In the genomic region with DNA sequence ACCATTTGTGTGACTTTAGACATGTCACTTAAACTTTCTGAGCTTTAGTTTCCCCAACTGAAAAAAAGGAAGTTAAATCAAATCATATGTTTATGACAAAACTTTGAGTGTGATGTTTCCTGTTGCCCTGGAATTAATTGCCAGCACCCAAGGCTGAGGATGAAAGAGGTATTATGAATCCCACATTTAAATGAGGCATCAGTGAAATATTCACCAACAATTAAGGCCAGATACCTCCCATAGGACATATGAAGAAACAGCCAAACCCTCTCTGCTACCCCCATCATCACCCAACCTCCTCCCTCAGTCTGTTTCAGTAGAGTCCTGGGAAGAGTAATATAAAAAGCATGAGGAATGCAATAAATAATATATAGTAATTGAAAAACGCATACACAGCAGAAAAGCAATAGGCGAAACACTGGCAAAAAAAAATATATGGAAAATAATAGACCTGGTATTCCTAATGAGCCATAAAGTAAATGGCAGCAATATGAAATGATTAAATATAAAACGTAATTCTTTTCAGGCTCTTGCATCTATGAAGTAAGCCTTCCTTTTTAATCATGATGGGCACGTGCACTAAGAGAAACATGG, we compare ENCODE assay signal across 25 cellular contexts.
"Had no signal": no experiment of that assay in that cellular context is flagged by ENCODE, and none has a peak within 500 bp of the region (broad histone marks: within the 10 kb centered on the region; RNA-seq: fewer than 3 reads in every experiment).

No MANE protein-coding gene starts in this region.

- H3K27me3 ChIP-seq: breast epithelium, MG63, SJSA1 had no signal

- H3K27ac ChIP-seq: breast epithelium, SJSA1 had no signal

- FAIRE-seq: RCC 7860 had no signal

- H3K4me3 ChIP-seq: breast epithelium, MG63, SJSA1 had no signal

- DNase-seq: activated CD4-positive, alpha-beta T cell treated with anti-CD3 and anti-CD28 coated beads for 48 hours; activated CD4-positive, alpha-beta T cell treated with anti-CD3 and anti-CD28 coated beads, Interleukin-2, amount 50 U/mL, for 4 hours; activated CD4-positive, CD25-positive, alpha-beta regulatory T cell treated with anti-CD3 and anti-CD28 coated beads, Interleukin-2, amount 50 U/mL, for 72 hours; activated CD8-positive, alpha-beta memory T cell treated with anti-CD3 and anti-CD28 coated beads, Interleukin-2, amount 50 U/mL, for 48 hours; activated CD8-positive, alpha-beta T cell treated with anti-CD3 and anti-CD28 coated beads, Interleukin-2, amount 10 ng/mL, durations not matched to agents 7 days and 5 days; activated effector memory CD4-positive, alpha-beta T cell treated with Interleukin-2 at 50 U/mL for 16 hours; activated naive CD4-positive, alpha-beta T cell; activated T-cell treated with anti-CD3 and anti-CD28 coated beads, Interleukin-2, amount 50 U/mL, for 1 hour; aorta; central memory CD4-positive, alpha-beta T cell; MG63; MV-4-11; NCI-H1092 treated with DMSO at 0.1 percent for 48 hours; NCI-H1417 treated with DMSO at 0.1 percent for 48 hours; NCI-H1694 treated with DMSO at 0.1 percent for 48 hours; NCI-H2029 treated with DMSO at 0.1 percent for 48 hours; NCI-H345; NCI-H510A; NCI-H526 treated with DMSO at 0.1 percent for 48 hours; NCI-H82; PC-3; SHP77 had no signal

- H3K4me1 ChIP-seq: breast epithelium, SJSA1 had no signal

- H3K9me3 ChIP-seq: breast epithelium, MG63, SJSA1 had no signal

- H3K36me3 ChIP-seq: breast epithelium, MG63, SJSA1 had no signal
